In genomic region chr17:50239913-50240312, GRCh38 we compare ENCODE assay signal across 33 cellular contexts. TPM values are rescaled to one million over a fixed set of nuclear protein-coding genes. Genes with fewer than 3 reads are reported as not detected.
DNase-seq lines count a peak whose midpoint lies in the region; ATAC-seq and TF ChIP-seq lines count a peak whose summit lies in the region.
"Had no signal": no experiment of that assay in that cellular context is flagged by ENCODE, and none has a peak within 500 bp of the region (broad histone marks: within the 10 kb centered on the region; RNA-seq: fewer than 3 reads in every experiment).

No MANE protein-coding gene starts in this region.

- H3K36me3 ChIP-seq in osteoblast (ENCODE audit: insufficient read depth, low read length) (no peaks in the 10 kb centered on the region), prostate gland (no peaks in the 10 kb centered on the region)
- H3K36me3 ChIP-seq: BE2C, lower lobe of right lung had no signal

- H3K4me1 ChIP-seq in osteoblast (ENCODE audit: insufficient read depth, low read length) (peaks cover 25% of the 10 kb centered on the region), prostate gland (replicated peaks) (no peaks in the 10 kb centered on the region)
- H3K4me1 ChIP-seq: BE2C, lower lobe of right lung, testis had no signal

- ATAC-seq in GM18517 (IDR thresholded peaks at IDR 0.05; ENCODE audit: unreplicated experiment), result no peak
- ATAC-seq: activated T-cell treated with anti-CD3 and anti-CD28 coated beads, Interleukin-2, amount 50 U/mL, for 4 hours; effector memory CD8-positive, alpha-beta T cell; GM12878; HepG2; lower lobe of right lung; natural killer cell treated with Interleukin-12 subunit alpha and Interleukin-12 subunit beta and Interleukin-15 and Interleukin-18, amount 100 ng/mL, for 72 hours; stimulated activated naive CD8-positive, alpha-beta T cell treated with anti-CD3 and anti-CD28 coated beads, Interleukin-15, Interleukin-2, amounts not matched to agents 100 U/mL and 50 U/mL, for 24 hours had no signal

- TF ChIP-seq POLR2A in prostate gland (IDR thresholded peaks at IDR 0.05), result no peak

- no peaks in the 10 kb centered on the region for H4K20me1 ChIP-seq in osteoblast (ENCODE audit: insufficient read depth, low read length)

- no peaks in the 10 kb centered on the region for H3K79me2 ChIP-seq in osteoblast (ENCODE audit: insufficient read depth, low read length)

- H3K27me3 ChIP-seq in osteoblast (ENCODE audit: insufficient read depth, low read length), result no peaks in the 10 kb centered on the region
- no peaks in the 10 kb centered on the region for H3K27me3 ChIP-seq in prostate gland (replicated peaks; ENCODE audit: insufficient read depth)
- H3K27me3 ChIP-seq: testis had no signal

- DNase-seq in AG10803 (ENCODE audit: low read depth) (peak; percentile 59), HCEC 1CT (peak; percentile 17), amniotic epithelial cell (ENCODE audit: low read depth) (peak; percentile 86), osteoblast (ENCODE audit: insufficient read length, low spot score, missing footprints) (no peak), NCI-H69 (lab: John Stamatoyannopoulos, UW) (no peak), prostate gland (ENCODE audit: low spot score) (no peak)
- DNase-seq: ACHN; activated CD4-positive, CD25-positive, alpha-beta regulatory T cell; activated gamma-delta T cell treated with Interleukin-2 at 50 U/mL for 16 hours; activated naive CD8-positive, alpha-beta T cell treated with anti-CD3 and anti-CD28 coated beads, Interleukin-2, amount 10 ng/mL, durations not matched to agents 7 days and 5 days; activated T-cell treated with anti-CD3 and anti-CD28 coated beads, Interleukin-2, amount 50 U/mL, for 4 hours; BE2C; caudate nucleus; CD8-positive, alpha-beta memory T cell; cortex of kidney; effector memory CD8-positive, alpha-beta T cell; EL; H9; head of caudate nucleus; lower lobe of right lung; NCI-H1092 treated with DMSO at 0.1 percent for 48 hours; NCI-H1694 treated with DMSO at 0.1 percent for 48 hours; NCI-H510A; RPMI8226; stimulated activated naive CD8-positive, alpha-beta T cell treated with anti-CD3 and anti-CD28 coated beads, Interleukin-15, Interleukin-2, amounts not matched to agents 100 U/mL and 50 U/mL, for 24 hours; testis had no signal

- WGBS in prostate gland, result 38% methylated on average over 4 of the region's 4 CpGs

- TF ChIP-seq CTCF in AG10803 (conservative IDR thresholded peaks at IDR 0.05; ENCODE audit: low read length) (no peak), osteoblast (IDR thresholded peaks at IDR 0.05; ENCODE audit: extremely low read depth, low read depth, low read length) (no peak), prostate gland (IDR thresholded peaks at IDR 0.05) (no peak)

- peak overlapping the region; percentile 9 for H3K4me2 ChIP-seq in osteoblast (ENCODE audit: insufficient read depth, low read length)
- H3K4me2 ChIP-seq: smooth muscle cell had no signal

- H2AFZ ChIP-seq in osteoblast (ENCODE audit: low read length), result no peak overlapping the region

- H3K4me3 ChIP-seq in AG10803 (ENCODE audit: low read length) (no peak overlapping the region), osteoblast (ENCODE audit: insufficient read depth, low read length) (no peak overlapping the region), prostate gland (no peak overlapping the region)
- H3K4me3 ChIP-seq: GM12878, lower lobe of right lung, smooth muscle cell, testis had no signal

- intact Hi-C loops in prostate gland (cut with DNase I), result no loop called here

- no peaks in the 10 kb centered on the region for H3K9me3 ChIP-seq in osteoblast (ENCODE audit: low read depth, low read length)
- no peaks in the 10 kb centered on the region for H3K9me3 ChIP-seq in prostate gland
- H3K9me3 ChIP-seq: BE2C, lower lobe of right lung, testis had no signal

- H3K27ac ChIP-seq in osteoblast (ENCODE audit: low read depth, low read length) (peak overlapping the region; percentile 36), prostate gland (no peak overlapping the region)
- H3K27ac ChIP-seq: lower lobe of right lung, testis had no signal

RNA-seq across cellular contexts. Expression of gene TMEM92, which starts 34.4 kb away (rescaled TPM):
- total RNA-seq in osteoblast, result under 0.01 and 0.36 TPM in 2 replicates
- total RNA-seq in prostate gland, result under 1 TPM; 0.91 to 0.96 TPM
- total RNA-seq: activated naive CD8-positive, alpha-beta T cell treated with anti-CD3 and anti-CD28 coated beads, Interleukin-2, amount 10 ng/mL, durations not matched to agents 7 days and 5 days; activated T-cell treated with anti-CD3 and anti-CD28 coated beads, Interleukin-2, amount 50 U/mL, for 4 hours; CD8-positive, alpha-beta memory T cell; HepG2; mononuclear cell; natural killer cell treated with Interleukin-12 subunit alpha and Interleukin-12 subunit beta and Interleukin-15 and Interleukin-18, amount 100 ng/mL, for 72 hours; OCI-LY7 had no signal

RNA-seq across cellular contexts. Expression of gene COL1A1, which starts 38.5 kb away (rescaled TPM):
- 6,718 and 8,987 TPM in 2 replicates for total RNA-seq in osteoblast
- total RNA-seq in prostate gland, result 10 to 100 TPM; 21.5 to 81.0 TPM
- total RNA-seq: HepG2, OCI-LY7 had no signal

Comparison
In these comparisons a context has a peak if more than half of its experiments do, and no peak if none do; other contexts are left out.
1. DNase-seq: peak in AG10803 (single experiment), HCEC 1CT (single experiment) and amniotic epithelial cell (single experiment); none in osteoblast (single experiment), NCI-H69 (single experiment) and prostate gland (single experiment).
2. RNA of gene COL1A1, which starts 38.5 kb away (total RNA-seq): 6,718 to 8,987 TPM in osteoblast; 21.5 to 81.0 TPM in prostate gland; every median in the first group is over 10 times any median in the second.